3 cellular contexts compared by ENCODE assay signal in genomic region chr2:210183936-210184335, GRCh38. TPM values are rescaled to one million over a fixed set of nuclear protein-coding genes. Genes with fewer than 3 reads are reported as not detected.
"Had no signal": no experiment of that assay in that cellular context is flagged by ENCODE, and none has a peak within 500 bp of the region (broad histone marks: within the 10 kb centered on the region; RNA-seq: fewer than 3 reads in every experiment).

No MANE protein-coding gene starts in this region.

RNA-seq across cellular contexts. Expression of gene ACADL, which starts 41.3 kb away (rescaled TPM):
- total RNA-seq: dermis microvascular lymphatic vessel endothelial cell, glomerular endothelial cell, lung microvascular endothelial cell had no signal
